8 cellular contexts compared by ENCODE assay signal in the genomic region with DNA sequence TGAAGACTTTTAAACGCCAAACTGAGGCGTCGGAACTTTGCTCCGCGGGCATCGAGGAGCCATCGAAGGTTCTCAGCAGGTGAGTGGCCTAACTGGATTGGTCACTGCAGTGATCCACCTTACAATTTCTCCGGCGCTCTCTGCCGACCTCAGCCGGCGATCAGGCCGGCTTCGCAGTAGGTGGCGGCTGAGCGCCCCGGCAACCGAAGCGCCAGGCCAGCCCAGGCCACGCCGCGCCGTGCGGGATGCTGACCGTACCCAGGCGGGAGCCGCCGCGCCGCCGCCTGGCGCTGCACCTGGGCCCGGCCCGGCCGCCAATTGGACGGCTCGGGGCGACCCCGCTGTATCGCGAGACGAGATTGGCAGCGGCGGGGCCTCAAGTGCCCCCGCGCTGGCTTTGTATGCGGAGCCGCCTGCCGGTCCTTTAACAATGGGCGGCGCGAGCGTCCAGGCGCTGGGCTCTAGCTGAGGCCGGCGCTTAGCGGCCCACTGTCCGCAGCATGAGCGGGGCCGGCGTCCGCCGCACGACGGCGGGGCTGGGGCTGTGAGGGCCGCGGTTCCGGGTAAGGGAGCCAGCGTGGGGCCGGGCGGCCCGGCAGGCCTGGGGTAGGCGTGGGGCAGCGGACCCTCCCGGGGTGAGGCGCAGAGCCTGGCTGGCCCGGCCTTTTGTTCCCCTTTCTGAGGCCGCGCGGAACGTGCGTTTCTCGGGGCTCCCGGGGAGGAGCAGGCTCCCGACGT. TPM values are rescaled to one million over a fixed set of nuclear protein-coding genes. Genes with fewer than 3 reads are reported as not detected.
DNase-seq lines count a peak whose midpoint lies in the region; ATAC-seq and TF ChIP-seq lines count a peak whose summit lies in the region.

A gene with protein sequence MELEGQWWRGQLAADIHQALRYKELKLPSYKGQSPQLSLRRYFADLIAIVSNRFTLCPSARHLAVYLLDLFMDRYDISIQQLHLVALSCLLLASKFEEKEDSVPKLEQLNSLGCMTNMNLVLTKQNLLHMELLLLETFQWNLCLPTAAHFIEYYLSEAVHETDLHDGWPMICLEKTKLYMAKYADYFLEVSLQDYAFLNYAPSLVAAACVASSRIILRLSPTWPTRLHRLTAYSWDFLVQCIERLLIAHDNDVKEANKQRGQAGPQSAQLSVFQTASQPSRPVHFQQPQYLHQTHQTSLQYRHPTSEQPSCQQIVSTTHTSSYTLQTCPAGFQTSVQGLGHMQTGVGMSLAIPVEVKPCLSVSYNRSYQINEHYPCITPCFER (plus strand): TSS at position 427 of the 738 bp plus-strand sequence. CDS start 811 bp downstream, outside the sequence.

- H3K4me3 ChIP-seq in ascending aorta (peak within 1 kb of the TSS; percentile 89 to 93), hepatocyte (peak within 1 kb of the TSS; percentile 95), rectal smooth muscle tissue (ENCODE audit: low read length) (peak within 1 kb of the TSS; percentile 77), vagina (peak within 1 kb of the TSS; percentile 78 to 81)

- no peaks in the 10 kb centered on the region for H3K36me3 ChIP-seq in ascending aorta
- H3K36me3 ChIP-seq in hepatocyte (replicated peaks; ENCODE audit: insufficient read depth, low read depth), result no peaks in the 10 kb centered on the region
- H3K36me3 ChIP-seq in rectal smooth muscle tissue (ENCODE audit: control insufficient read depth, insufficient read depth, low read length), result no peaks in the 10 kb centered on the region
- no peaks in the 10 kb centered on the region for H3K36me3 ChIP-seq in vagina

- H3K79me2 ChIP-seq in hepatocyte, result peaks cover 43% of the 10 kb centered on the region

- H3K9me3 ChIP-seq in ascending aorta (no peaks in the 10 kb centered on the region), hepatocyte (ENCODE audit: low read depth) (no peaks in the 10 kb centered on the region), vagina (no peaks in the 10 kb centered on the region)

- H3K27ac ChIP-seq in ascending aorta, result peak within 1 kb of the TSS; percentile 85 to 87
- H3K27ac ChIP-seq in hepatocyte, result peak within 1 kb of the TSS; percentile 98
- peak within 1 kb of the TSS; percentile 77 for H3K27ac ChIP-seq in rectal smooth muscle tissue (ENCODE audit: low read depth, low read length)
- peak within 1 kb of the TSS; percentile 88 for H3K27ac ChIP-seq in vagina

- DNase-seq in GM13977 (ENCODE audit: low spot score) (peak; percentile 98), NCI-H1417 (lab: John Stamatoyannopoulos, UW) (peak; percentile 87 to 91 (median 91)), T-helper 2 cell (peak; percentile 63 to 89 (median 74)), ascending aorta (ENCODE audit: low spot score in 2 of 2) (peak; percentile 61 to 93), hepatocyte (ENCODE audit: low spot score) (peak; percentile 96), vagina (ENCODE audit: extremely low spot score in 2 of 2) (no peak)

- intact Hi-C loops in ascending aorta (cut with DNase I) (loop anchor here (1.0 to 5.0 kb wide), 5 partner anchors 47 to 349 kb away; partner anchors contain the start of gene CC2D2B), vagina (cut with DNase I) (loop anchor here (1.0 kb wide), 1 partner anchor 44 kb away; no protein-coding TSS in a partner anchor)

- H3K4me1 ChIP-seq in ascending aorta (peaks cover 2 to 3% of the 10 kb centered on the region in 2 donors), hepatocyte (ENCODE audit: insufficient read depth) (peaks cover 9% of the 10 kb centered on the region), rectal smooth muscle tissue (ENCODE audit: control insufficient read depth, insufficient read depth, low read length) (peaks cover 3% of the 10 kb centered on the region), vagina (peaks cover 20% of the 10 kb centered on the region)

- WGBS in hepatocyte (ENCODE audit: low lambda C conversion rate, missing lambda C conversion rate), result 1% methylated on average over 74 of the region's 87 CpGs

- peak in 1 of 2 donors; percentile 55 for TF ChIP-seq POLR2A in vagina (IDR thresholded peaks at IDR 0.05)

- peak within 1 kb of the TSS; percentile 98 for H2AFZ ChIP-seq in hepatocyte

- H4K20me1 ChIP-seq in hepatocyte (ENCODE audit: insufficient read depth, poor library complexity, severe bottlenecking), result peaks cover 11% of the 10 kb centered on the region

- ATAC-seq in HG02763 (IDR thresholded peaks at IDR 0.05; ENCODE audit: unreplicated experiment), result peak; percentile 87

- peak; percentile 14 for TF ChIP-seq CTCF in GM13977 (IDR thresholded peaks at IDR 0.05; ENCODE audit: extremely low read depth, insufficient read depth, missing control alignments)
- TF ChIP-seq CTCF in ascending aorta (IDR thresholded peaks at IDR 0.05), result peak in 2 of 3 experiments; percentile 18 to 19
- TF ChIP-seq CTCF in hepatocyte (IDR thresholded peaks at IDR 0.05; ENCODE audit: poor library complexity), result peak; percentile 3
- TF ChIP-seq CTCF in vagina (IDR thresholded peaks at IDR 0.05), result no peak

- H3K9me2 ChIP-seq in hepatocyte (replicated peaks; ENCODE audit: insufficient read depth), result no peaks in the 10 kb centered on the region

- peak within 1 kb of the TSS; percentile 81 for H3K4me2 ChIP-seq in hepatocyte

- no peaks in the 10 kb centered on the region for H3K27me3 ChIP-seq in ascending aorta
- no peaks in the 10 kb centered on the region for H3K27me3 ChIP-seq in hepatocyte
- H3K27me3 ChIP-seq in rectal smooth muscle tissue (ENCODE audit: control insufficient read depth, insufficient read depth, low read length), result no peaks in the 10 kb centered on the region
- H3K27me3 ChIP-seq in vagina, result no peaks in the 10 kb centered on the region

- in situ Hi-C loops in GM13977 (cut with MboI; ENCODE audit: low pct_unique_long_range_greater_than_20kb, low sequenced_read_pairs, unreplicated experiment), result no loop called here

- H3K9ac ChIP-seq in rectal smooth muscle tissue (ENCODE audit: low read length), result peak within 1 kb of the TSS; percentile 66

RNA-seq across cellular contexts. Expression of the gene that starts here (rescaled TPM):
- total RNA-seq in ascending aorta (6.0 TPM), hepatocyte (12.1 and 14.4 TPM in 2 replicates), vagina (6.9 TPM)
- polyA plus RNA-seq in hepatocyte, result 5.1 and 8.2 TPM in 2 replicates

Comparison
In these comparisons a context has a peak if more than half of its experiments do, and no peak if none do; other contexts are left out.
1. DNase-seq: peak in GM13977 (single experiment), NCI-H1417 (3 of 3), T-helper 2 cell (5 of 5), ascending aorta (2 of 2) and hepatocyte (single experiment); none in vagina (0 of 2).
2. CTCF ChIP-seq: peak in GM13977 (single experiment), ascending aorta (2 of 3) and hepatocyte (single experiment); none in vagina (0 of 3).
3. Peak in every context shown above with its lines, with median percentiles within 50 percentile points of each other: H3K27ac ChIP-seq and H3K4me3 ChIP-seq.